ENCODE assay signal across 7 cellular contexts in the genomic region with DNA sequence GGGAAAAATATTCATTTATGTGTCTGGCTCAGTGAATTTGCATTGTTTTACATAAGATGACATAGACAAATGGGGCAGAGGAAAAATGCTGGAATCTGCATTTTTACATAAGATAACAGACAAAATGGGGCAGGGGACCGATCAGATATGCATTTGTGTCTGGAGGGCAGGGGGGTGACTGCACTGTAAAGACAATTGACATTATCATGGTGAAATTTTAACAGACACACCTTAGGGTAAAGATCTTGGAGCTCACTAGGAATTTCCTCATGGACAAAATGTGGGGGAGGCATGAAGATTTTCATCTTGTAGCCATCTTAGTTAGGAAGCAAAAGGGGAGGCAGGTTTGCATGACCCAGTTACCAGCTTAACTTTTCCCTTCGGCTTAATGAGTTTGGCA. TPM values are rescaled to one million over a fixed set of nuclear protein-coding genes. Genes with fewer than 3 reads are reported as not detected.
"Had no signal": no experiment of that assay in that cellular context is flagged by ENCODE, and none has a peak within 500 bp of the region (broad histone marks: within the 10 kb centered on the region; RNA-seq: fewer than 3 reads in every experiment).

No MANE protein-coding gene starts in this region.

RNA-seq across cellular contexts. Expression of a gene that starts 51.4 kb away (rescaled TPM):
- total RNA-seq: neural crest cell, occipital lobe, progenitor cell of endocrine pancreas, right atrium auricular region had no signal
- polyA plus RNA-seq: naive thymus-derived CD8-positive, alpha-beta T cell; neural cell; smooth muscle cell had no signal
